1 cellular context compared by ENCODE assay signal in the genomic region with DNA sequence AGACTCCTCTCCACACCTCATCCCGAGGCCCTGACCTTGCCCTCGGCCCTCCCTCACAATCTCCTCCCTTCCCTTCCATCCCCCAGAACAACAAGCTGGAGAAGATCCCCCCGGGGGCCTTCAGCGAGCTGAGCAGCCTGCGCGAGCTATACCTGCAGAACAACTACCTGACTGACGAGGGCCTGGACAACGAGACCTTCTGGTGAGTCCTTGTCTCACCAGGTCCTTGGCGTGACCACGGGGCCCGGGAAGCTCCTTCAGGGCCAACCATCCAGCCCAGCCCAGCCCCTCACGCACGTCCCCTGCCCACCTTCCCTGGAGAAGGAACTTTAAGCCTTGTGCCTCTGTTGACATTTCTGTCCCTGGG.
TF ChIP-seq lines count a peak whose summit lies in the region.

No MANE protein-coding gene starts in this region.

TF ChIP-seq in HepG2, 621 proteins besides CTCF, POLR2A, EP300 and RAD21 (continued from another document):
- TF ChIP-seq, protein P1, sequence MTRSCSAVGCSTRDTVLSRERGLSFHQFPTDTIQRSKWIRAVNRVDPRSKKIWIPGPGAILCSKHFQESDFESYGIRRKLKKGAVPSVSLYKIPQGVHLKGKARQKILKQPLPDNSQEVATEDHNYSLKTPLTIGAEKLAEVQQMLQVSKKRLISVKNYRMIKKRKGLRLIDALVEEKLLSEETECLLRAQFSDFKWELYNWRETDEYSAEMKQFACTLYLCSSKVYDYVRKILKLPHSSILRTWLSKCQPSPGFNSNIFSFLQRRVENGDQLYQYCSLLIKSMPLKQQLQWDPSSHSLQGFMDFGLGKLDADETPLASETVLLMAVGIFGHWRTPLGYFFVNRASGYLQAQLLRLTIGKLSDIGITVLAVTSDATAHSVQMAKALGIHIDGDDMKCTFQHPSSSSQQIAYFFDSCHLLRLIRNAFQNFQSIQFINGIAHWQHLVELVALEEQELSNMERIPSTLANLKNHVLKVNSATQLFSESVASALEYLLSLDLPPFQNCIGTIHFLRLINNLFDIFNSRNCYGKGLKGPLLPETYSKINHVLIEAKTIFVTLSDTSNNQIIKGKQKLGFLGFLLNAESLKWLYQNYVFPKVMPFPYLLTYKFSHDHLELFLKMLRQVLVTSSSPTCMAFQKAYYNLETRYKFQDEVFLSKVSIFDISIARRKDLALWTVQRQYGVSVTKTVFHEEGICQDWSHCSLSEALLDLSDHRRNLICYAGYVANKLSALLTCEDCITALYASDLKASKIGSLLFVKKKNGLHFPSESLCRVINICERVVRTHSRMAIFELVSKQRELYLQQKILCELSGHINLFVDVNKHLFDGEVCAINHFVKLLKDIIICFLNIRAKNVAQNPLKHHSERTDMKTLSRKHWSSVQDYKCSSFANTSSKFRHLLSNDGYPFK (CRISPR knock-in tag; IDR thresholded peaks at IDR 0.05; ENCODE audit: borderline replicate concordance) = no peak
- no peak for TF ChIP-seq NFE2L1 (CRISPR knock-in tag; IDR thresholded peaks at IDR 0.05; ENCODE audit: borderline replicate concordance)
- no peak for TF ChIP-seq ATAD3A (CRISPR knock-in tag; IDR thresholded peaks at IDR 0.05)
- no peak for TF ChIP-seq NFATC3 (CRISPR knock-in tag; IDR thresholded peaks at IDR 0.05)
- TF ChIP-seq, protein P2, sequence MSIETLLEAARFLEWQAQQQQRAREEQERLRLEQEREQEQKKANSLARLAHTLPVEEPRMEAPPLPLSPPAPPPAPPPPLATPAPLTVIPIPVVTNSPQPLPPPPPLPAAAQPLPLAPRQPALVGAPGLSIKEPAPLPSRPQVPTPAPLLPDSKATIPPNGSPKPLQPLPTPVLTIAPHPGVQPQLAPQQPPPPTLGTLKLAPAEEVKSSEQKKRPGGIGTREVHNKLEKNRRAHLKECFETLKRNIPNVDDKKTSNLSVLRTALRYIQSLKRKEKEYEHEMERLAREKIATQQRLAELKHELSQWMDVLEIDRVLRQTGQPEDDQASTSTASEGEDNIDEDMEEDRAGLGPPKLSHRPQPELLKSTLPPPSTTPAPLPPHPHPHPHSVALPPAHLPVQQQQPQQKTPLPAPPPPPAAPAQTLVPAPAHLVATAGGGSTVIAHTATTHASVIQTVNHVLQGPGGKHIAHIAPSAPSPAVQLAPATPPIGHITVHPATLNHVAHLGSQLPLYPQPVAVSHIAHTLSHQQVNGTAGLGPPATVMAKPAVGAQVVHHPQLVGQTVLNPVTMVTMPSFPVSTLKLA (IDR thresholded peaks at IDR 0.05) = no peak
- TF ChIP-seq TP53 (CRISPR knock-in tag; conservative IDR thresholded peaks at IDR 0.05) = no peak
